In the genomic region with DNA sequence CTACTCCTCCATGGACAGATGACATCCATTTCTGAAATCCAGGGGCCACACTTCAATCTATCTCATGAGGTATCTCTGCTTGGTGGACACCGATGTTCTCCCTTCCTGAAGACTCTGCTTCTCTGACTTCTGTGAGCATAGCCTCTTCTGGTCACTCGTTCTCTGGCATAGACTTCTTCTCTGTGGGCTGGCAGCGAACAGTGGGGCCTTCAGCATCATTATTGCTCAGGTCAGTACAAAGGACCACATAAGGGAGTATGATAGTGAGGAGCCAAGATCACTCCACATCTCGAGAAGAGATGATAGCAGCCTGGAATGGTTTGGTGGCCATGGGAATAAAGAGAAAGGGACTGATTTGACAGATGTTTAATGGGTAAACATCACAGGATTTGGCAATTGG, we compare ENCODE assay signal across 24 cellular contexts. TPM values are rescaled to one million over a fixed set of nuclear protein-coding genes. Genes with fewer than 3 reads are reported as not detected.
DNase-seq lines count a peak whose midpoint lies in the region; ATAC-seq, FAIRE-seq and TF ChIP-seq lines count a peak whose summit lies in the region.
"Had no signal": no experiment of that assay in that cellular context is flagged by ENCODE, and none has a peak within 500 bp of the region (broad histone marks: within the 10 kb centered on the region; RNA-seq: fewer than 3 reads in every experiment).

No MANE protein-coding gene starts in this region.

- FAIRE-seq in K562 (lab: Jason Lieb, UNC): no peak
- FAIRE-seq: bronchial epithelial cell had no signal

- TF ChIP-seq RAD21 in K562 (CRISPR knock-in tag; conservative IDR thresholded peaks at IDR 0.05 in 1 of 2, IDR thresholded peaks at IDR 0.05 in 1 of 2): no peak

- peaks cover 16 to 25% of the 10 kb centered on the region in 2 donors for H3K36me3 Mint-ChIP-seq in activated T-cell treated with anti-CD3 and anti-CD28 coated beads, Interleukin-2, amount 50 U/mL, for 72 hours (ENCODE audit: insufficient read depth in 2 of 2)

- H4K20me1 ChIP-seq in GM23248 (ENCODE audit: insufficient read depth) (no peaks in the 10 kb centered on the region; the same call in 1 of the 2 replicates), K562 (replicated peaks; ENCODE audit: control insufficient read depth, insufficient read depth, low read length) (no peaks in the 10 kb centered on the region)

- ATAC-seq in activated T-cell treated with anti-CD3 and anti-CD28 coated beads, Interleukin-2, amount 50 U/mL, for 72 hours (replicated peaks in 1 of 2): no peak
- ATAC-seq in K562: peak; percentile 6; the same call in 1 of the 3 replicates
- no peak for ATAC-seq in HG03442 (IDR thresholded peaks at IDR 0.05; ENCODE audit: unreplicated experiment)
- ATAC-seq in GM21576 (IDR thresholded peaks at IDR 0.05; ENCODE audit: unreplicated experiment): no peak
- ATAC-seq in GM19455 (IDR thresholded peaks at IDR 0.05; ENCODE audit: unreplicated experiment): no peak
- ATAC-seq: activated CD8-positive, alpha-beta memory T cell treated with anti-CD3 and anti-CD28 coated beads, Interleukin-2, amount 10 ng/mL, durations not matched to agents 7 days and 5 days had no signal

- no peak for TF ChIP-seq EP300 in K562 (IDR thresholded peaks at IDR 0.05; ENCODE audit: low read length)
- TF ChIP-seq EP300 in sigmoid colon (IDR thresholded peaks at IDR 0.05): no peak

- H3K4me1 Mint-ChIP-seq in activated T-cell treated with anti-CD3 and anti-CD28 coated beads, Interleukin-2, amount 50 U/mL, for 72 hours (ENCODE audit: low read depth): peaks cover 19% of the 10 kb centered on the region

- no peak overlapping the region for H3K4me3 Mint-ChIP-seq in activated T-cell treated with anti-CD3 and anti-CD28 coated beads, Interleukin-2, amount 50 U/mL, for 72 hours
- H3K4me3 Mint-ChIP-seq: activated CD8-positive, alpha-beta memory T cell treated with anti-CD3 and anti-CD28 coated beads, Interleukin-2, amount 10 ng/mL, durations not matched to agents 7 days and 5 days; memory B cell had no signal

- TF ChIP-seq CTCF in K562 (IDR thresholded peaks at IDR 0.05 in 2 of 3, conservative IDR thresholded peaks at IDR 0.05 in 1 of 3; ENCODE audit: insufficient read depth in 2 of 3, low read depth in 1 of 3, low read length in 3 of 3) (no peak), sigmoid colon (IDR thresholded peaks at IDR 0.05) (no peak)

- in situ Hi-C loops in GM23248 (cut with MboI): no loop called here
- in situ Hi-C loops in K562 (cut with MboI): no loop called here

- H3K9ac ChIP-seq in GM23248 (no peak overlapping the region), K562 (ENCODE audit: insufficient read depth in 1 of 2, low read depth in 2 of 2, low read length in 2 of 2) (no peak overlapping the region)

- H2AFZ ChIP-seq in GM23248 (no peak overlapping the region), K562 (ENCODE audit: low read depth, low read length) (no peak overlapping the region)

- H3K9me2 ChIP-seq in GM23248 (ENCODE audit: insufficient read depth): no peaks in the 10 kb centered on the region

- H3K27ac ChIP-seq in GM23248 (no peak overlapping the region; the same call in 1 of the 2 replicates), K562 (ENCODE audit: extremely low read depth, low read depth, low read length) (no peak overlapping the region), sigmoid colon (no peak overlapping the region)
- H3K27ac ChIP-seq: upper lobe of right lung had no signal

- H3K36me3 ChIP-seq in GM23248 (ENCODE audit: low read depth) (0 out of 2 replicates have a peak, but pooled peaks cover 3% of the 10 kb centered on the region), K562 (ENCODE audit: control insufficient read depth, insufficient read depth, low read length) (peaks cover 28% of the 10 kb centered on the region), sigmoid colon (peaks cover 0 to 8% (median 0%) of the 10 kb centered on the region in 4 donors)
- H3K36me3 ChIP-seq: upper lobe of right lung had no signal

- no peaks in the 10 kb centered on the region for H3K9me1 ChIP-seq in K562 (ENCODE audit: control insufficient read depth, insufficient read depth, low read length)

- no peaks in the 10 kb centered on the region for H3K27me3 Mint-ChIP-seq in activated T-cell treated with anti-CD3 and anti-CD28 coated beads, Interleukin-2, amount 50 U/mL, for 72 hours (ENCODE audit: low read depth)
- H3K27me3 Mint-ChIP-seq: activated CD8-positive, alpha-beta memory T cell treated with anti-CD3 and anti-CD28 coated beads, Interleukin-2, amount 10 ng/mL, durations not matched to agents 7 days and 5 days; memory B cell had no signal

- H3K9me3 ChIP-seq in GM23248 (ENCODE audit: low read depth) (no peaks in the 10 kb centered on the region), K562 (replicated peaks; ENCODE audit: control insufficient read depth, insufficient read depth, low read depth, low read length) (no peaks in the 10 kb centered on the region), sigmoid colon (no peaks in the 10 kb centered on the region)
- H3K9me3 ChIP-seq: HAP-1, upper lobe of right lung had no signal

- H3K27me3 ChIP-seq in GM23248 (replicated peaks; ENCODE audit: insufficient read depth) (no peaks in the 10 kb centered on the region), K562 (ENCODE audit: control insufficient read depth in 2 of 2, insufficient read depth in 2 of 2, low read length in 2 of 2) (no peaks in the 10 kb centered on the region), sigmoid colon (no peaks in the 10 kb centered on the region)
- H3K27me3 ChIP-seq: upper lobe of right lung had no signal

- H3K79me2 ChIP-seq in GM23248 (ENCODE audit: insufficient read depth): peaks cover 66% of the 10 kb centered on the region
- peaks cover 7% of the 10 kb centered on the region for H3K79me2 ChIP-seq in K562 (ENCODE audit: control insufficient read depth, insufficient read depth, low read length)

- POLR2A ChIA-PET in K562 (lab: Yijun Ruan, JAX): interaction anchor here (0.6 to 0.7 kb wide), 2 partner anchors 23 to 589 kb away, joined by 3 to 4 read pairs; no protein-coding TSS in a partner anchor

- H3K9me3 Mint-ChIP-seq in activated T-cell treated with anti-CD3 and anti-CD28 coated beads, Interleukin-2, amount 50 U/mL, for 72 hours: no peaks in the 10 kb centered on the region
- H3K9me3 Mint-ChIP-seq: memory B cell had no signal

- H3K4me1 ChIP-seq in GM23248 (ENCODE audit: insufficient read depth): peaks cover 48% of the 10 kb centered on the region
- H3K4me1 ChIP-seq in K562 (replicated peaks in 1 of 2; ENCODE audit: control insufficient read depth in 2 of 2, insufficient read depth in 2 of 2, low read length in 2 of 2): peaks cover 0 to 4% of the 10 kb centered on the region in 2 experiments; a peak in 1 of 5 replicates
- H3K4me1 ChIP-seq in sigmoid colon: peaks cover 0 to 31% (median 14%) of the 10 kb centered on the region in 4 donors

- TF ChIP-seq POLR2A in K562 (conservative IDR thresholded peaks at IDR 0.05) (no peak; the same call in 1 of the 2 replicates), sigmoid colon (IDR thresholded peaks at IDR 0.05) (no peak)

- H3K4me3 ChIP-seq in GM23248 (no peak overlapping the region), K562 (no peak overlapping the region), sigmoid colon (no peak overlapping the region)
- H3K4me3 ChIP-seq: HAP-1, upper lobe of right lung had no signal

- peaks cover 69% of the 10 kb centered on the region for H3F3A ChIP-seq in GM23248 (ENCODE audit: insufficient read depth)

- DNase-seq in activated T-cell treated with anti-CD3 and anti-CD28 coated beads, Interleukin-2, amount 50 U/mL, for 72 hours: no peak
- no peak for DNase-seq in activated T-cell treated with anti-CD3 and anti-CD28 coated beads, Interleukin-2, amount 50 U/mL, for 48 hours
- DNase-seq in GM23248 (no peak), K562 (ENCODE audit: extremely low read depth in 1 of 4, low spot score in 3 of 4) (no peak), sigmoid colon (peak; percentile 7)
- DNase-seq: activated CD4-positive, alpha-beta T cell treated with anti-CD3 and anti-CD28 coated beads for 1 hour; activated CD8-positive, alpha-beta memory T cell treated with anti-CD3 and anti-CD28 coated beads, Interleukin-2, amount 10 ng/mL, durations not matched to agents 7 days and 5 days; activated effector memory CD4-positive, alpha-beta T cell treated with Interleukin-2 at 50 U/mL for 16 hours; amygdala; cortex of kidney; DMS53; GF-D8; KG1; NCI-H1694; NCI-H2171 treated with DMSO at 0.1 percent for 48 hours; NCI-H524 treated with DMSO at 0.1 percent for 48 hours; substantia nigra; upper lobe of right lung had no signal

- CTCF ChIA-PET in K562 (lab: Yijun Ruan, JAX; ENCODE audit: low intra/inter-chr PET ratio): no interaction called here

- WGBS in GM23248 (ENCODE audit: low coverage in 1 of 2, low lambda C conversion rate in 2 of 2, missing lambda C conversion rate in 2 of 2), 2 experiments: 98 to 100% methylated on average over 4 of the region's 4 CpGs
- 85% methylated on average over 4 of the region's 4 CpGs for WGBS in K562 (ENCODE audit: insufficient coverage, low coverage, missing lambda C conversion rate)
- WGBS in sigmoid colon, 2 donors: 97% methylated on average over 4 of the region's 4 CpGs

- intact Hi-C loops in K562 (cut with micrococcal nuclease) (no loop called here), sigmoid colon (cut with DNase I) (no loop called here)

- no TSS peak for BruUV-seq in K562 (replicated peaks; lab: Mats Ljungman, UMichigan)

- H3K27ac Mint-ChIP-seq in activated T-cell treated with anti-CD3 and anti-CD28 coated beads, Interleukin-2, amount 50 U/mL, for 72 hours: peak overlapping the region; percentile 14
- H3K27ac Mint-ChIP-seq: activated CD8-positive, alpha-beta memory T cell treated with anti-CD3 and anti-CD28 coated beads, Interleukin-2, amount 10 ng/mL, durations not matched to agents 7 days and 5 days; memory B cell had no signal

- H3K4me2 ChIP-seq in GM23248 (ENCODE audit: unreplicated experiment) (peak overlapping the region; percentile 74), K562 (ENCODE audit: insufficient read depth, low read length) (no peak overlapping the region)

RNA-seq across cellular contexts. Expression of a gene that starts 8.0 kb away (rescaled TPM):
- total RNA-seq in activated T-cell treated with anti-CD3 and anti-CD28 coated beads, Interleukin-2, amount 50 U/mL, for 72 hours: 100 to 1,000 TPM; 115 to 139 TPM
- total RNA-seq in GM23248 (2014; rRNA removed; shearing (Covaris generic)): 87.2 and 131 TPM in 2 replicates
- 52.5 and 54.3 TPM in 2 replicates for polyA plus RNA-seq in GM23248 (2016; fragmentation: Nextera tagmentation; extraction: Ambion mirVana)
- 25.9 and 38.5 TPM in 2 replicates for total RNA-seq in K562 (2011; cell fraction: chromatin; rRNA removed; ENCODE audit: low replicate concordance)
- total RNA-seq in K562 (2011; cell fraction: nucleolus; rRNA removed): 8.8 and 10.0 TPM in 2 replicates
- total RNA-seq in K562 (2011; cell fraction: nucleoplasm; rRNA removed): 17.4 and 18.4 TPM in 2 replicates
- 30.7 and 34.7 TPM in 2 replicates for total RNA-seq in K562 (2014; rRNA removed)
- 61.3 and 73.9 TPM in 2 replicates for total RNA-seq in K562 (2014; rRNA removed; fragmentation: Illumina TruSeq; extraction: Trizol)
- 46.5 and 47.0 TPM in 2 replicates for total RNA-seq in K562 (2015; rRNA removed; fragmentation: Illumina TruSeq; extraction: Trizol)
- total RNA-seq in K562 (2021): 68.8 and 69.5 TPM in 2 replicates
- 57.7 and 88.2 TPM in 2 replicates for polyA plus RNA-seq in K562 (2011; rRNA removed)
- polyA plus RNA-seq in K562 (2011; cell fraction: cytosol; rRNA removed): 28.6 and 42.6 TPM in 2 replicates
- 23.7 and 33.0 TPM in 2 replicates for polyA plus RNA-seq in K562 (2011; cell fraction: nucleus; rRNA removed)
- polyA plus RNA-seq in K562 (2012): 49.1 and 51.2 TPM in 2 replicates
- 52.0 and 52.8 TPM in 2 replicates for polyA plus RNA-seq in K562 (2014; fragmentation: Illumina TruSeq; extraction: Trizol)
- polyA plus RNA-seq in K562 (2014; fragmentation: Nextera tagmentation; extraction: Ambion mirVana): 1 to 10 TPM; 6.8 to 7.5 TPM
- polyA plus RNA-seq in K562 (2014; rRNA removed): 36.7 and 43.9 TPM in 2 replicates
- polyA minus RNA-seq in K562 (2011; rRNA and poly(A)+ RNA removed): 80.5 and 109 TPM in 2 replicates
- polyA minus RNA-seq in K562 (2011; cell fraction: cytosol; rRNA and poly(A)+ RNA removed): 18.0 and 41.3 TPM in 2 replicates
- 8.1 and 14.1 TPM in 2 replicates for polyA minus RNA-seq in K562 (2011; cell fraction: nucleus; rRNA and poly(A)+ RNA removed)
- 10 to 100 TPM; 35.7 to 64.5 (median 39.6) TPM for total RNA-seq in sigmoid colon
- 10 to 100 TPM; 44.6 to 73.1 (median 64.3) TPM for polyA plus RNA-seq in sigmoid colon

RNA-seq across cellular contexts. Expression of a gene that starts 57.5 kb away (rescaled TPM):
- 1,000 to 10,000 TPM in 1 of 2 donors, 100 to 1,000 TPM in 1; 884 to 1,078 TPM for total RNA-seq in activated T-cell treated with anti-CD3 and anti-CD28 coated beads, Interleukin-2, amount 50 U/mL, for 72 hours
- 3,621 and 4,663 TPM in 2 replicates for total RNA-seq in GM23248 (2014; rRNA removed; shearing (Covaris generic))
- polyA plus RNA-seq in GM23248 (2016; fragmentation: Nextera tagmentation; extraction: Ambion mirVana) (6,241 and 6,275 TPM in 2 replicates), K562 (2011; rRNA removed) (266 and 531 TPM in 2 replicates), K562 (2014; fragmentation: Illumina TruSeq; extraction: Trizol) (1,329 TPM in 2 replicates), K562 (2014; fragmentation: Nextera tagmentation; extraction: Ambion mirVana) (100 to 1,000 TPM; 382 to 669 TPM), K562 (2014; rRNA removed) (1,359 and 1,607 TPM in 2 replicates), sigmoid colon (1,000 to 10,000 TPM; 3,723 to 4,314 (median 4,173) TPM)
- 30.5 and 48.2 TPM in 2 replicates for total RNA-seq in K562 (2011; cell fraction: chromatin; rRNA removed; ENCODE audit: low replicate concordance)
- 34.2 and 70.4 TPM in 2 replicates for total RNA-seq in K562 (2011; cell fraction: nucleolus; rRNA removed)
- 75.8 and 139 TPM in 2 replicates for total RNA-seq in K562 (2011; cell fraction: nucleoplasm; rRNA removed)
- total RNA-seq in K562 (2014; rRNA removed) (1,173 and 2,226 TPM in 2 replicates), K562 (2014; rRNA removed; fragmentation: Illumina TruSeq; extraction: Trizol) (959 and 1,048 TPM in 2 replicates), K562 (2015; rRNA removed; fragmentation: Illumina TruSeq; extraction: Trizol) (1,394 and 1,397 TPM in 2 replicates), K562 (2021) (583 and 608 TPM in 2 replicates), sigmoid colon (1,000 to 10,000 TPM; 1,887 to 2,459 (median 2,033) TPM)
- 433 and 683 TPM in 2 replicates for polyA plus RNA-seq in K562 (2011; cell fraction: cytosol; rRNA removed)
- polyA plus RNA-seq in K562 (2011; cell fraction: nucleus; rRNA removed): 284 and 308 TPM in 2 replicates
- 1,629 and 1,914 TPM in 2 replicates for polyA plus RNA-seq in K562 (2012)
- polyA minus RNA-seq in K562 (2011; rRNA and poly(A)+ RNA removed): 163 and 256 TPM in 2 replicates
- polyA minus RNA-seq in K562 (2011; cell fraction: cytosol; rRNA and poly(A)+ RNA removed): 121 and 183 TPM in 2 replicates
- 21.8 and 28.5 TPM in 2 replicates for polyA minus RNA-seq in K562 (2011; cell fraction: nucleus; rRNA and poly(A)+ RNA removed)
